ENCODE assay signal across 19 cellular contexts in the genomic region with DNA sequence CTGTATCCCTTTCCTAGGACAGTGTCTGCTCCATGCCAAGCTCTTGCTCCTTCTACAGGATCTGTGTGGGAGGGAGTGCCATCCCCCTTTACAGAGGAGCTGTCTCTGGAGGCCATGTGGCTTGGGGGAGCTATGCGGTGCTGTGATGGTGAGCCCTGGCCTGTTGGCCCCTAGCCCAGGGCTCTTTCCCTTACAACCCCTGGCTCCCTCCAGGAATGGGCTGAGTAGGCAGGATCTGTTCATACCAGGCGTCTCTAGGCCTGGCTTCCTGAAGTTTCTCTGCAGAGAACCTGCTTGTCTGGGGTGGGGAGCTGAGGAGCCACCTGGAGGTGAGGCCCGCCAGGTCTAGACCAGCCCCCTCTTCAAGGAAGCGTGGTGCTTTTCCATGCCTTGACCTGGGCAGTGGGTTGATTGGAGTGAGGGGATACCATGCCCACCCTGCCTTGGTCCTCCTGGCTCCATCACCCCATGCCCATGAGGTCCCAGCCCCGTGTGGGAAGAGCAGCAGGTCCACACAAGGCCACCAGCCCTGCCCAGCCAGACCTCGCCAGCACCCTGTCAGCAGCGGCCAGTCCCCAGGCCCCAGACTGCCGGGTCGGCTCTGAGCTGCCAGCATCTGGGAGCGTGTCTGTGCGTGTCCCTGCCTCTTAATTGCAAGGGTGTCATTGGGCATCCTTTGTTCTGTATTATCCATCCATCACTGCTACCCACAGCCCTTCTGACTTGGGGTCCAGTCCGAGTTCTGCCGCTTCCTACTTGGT. TPM values are rescaled to one million over a fixed set of nuclear protein-coding genes. Genes with fewer than 3 reads are reported as not detected.
DNase-seq lines count a peak whose midpoint lies in the region; ATAC-seq, FAIRE-seq and TF ChIP-seq lines count a peak whose summit lies in the region.
"Had no signal": no experiment of that assay in that cellular context is flagged by ENCODE, and none has a peak within 500 bp of the region (broad histone marks: within the 10 kb centered on the region; RNA-seq: fewer than 3 reads in every experiment).

No MANE protein-coding gene starts in this region.

- ATAC-seq in heart left ventricle (peak; percentile 23 to 50 (median 34)), GM19452 (IDR thresholded peaks at IDR 0.05; ENCODE audit: unreplicated experiment) (no peak)
- no peak for ATAC-seq in activated T-cell treated with anti-CD3 and anti-CD28 coated beads, Interleukin-2, amount 50 U/mL, for 72 hours (replicated peaks in 1 of 2)
- ATAC-seq: natural killer cell treated with Interleukin-12 subunit alpha and Interleukin-12 subunit beta and Interleukin-15 and Interleukin-18, amount 100 ng/mL, for 72 hours had no signal

- H3K4me3 Mint-ChIP-seq in type B pancreatic cell, result no peak overlapping the region
- no peak overlapping the region for H3K4me3 Mint-ChIP-seq in activated T-cell treated with anti-CD3 and anti-CD28 coated beads, Interleukin-2, amount 50 U/mL, for 72 hours
- H3K4me3 Mint-ChIP-seq: natural killer cell treated with Interleukin-12 subunit alpha and Interleukin-12 subunit beta and Interleukin-15 and Interleukin-18, amount 100 ng/mL, for 72 hours had no signal

- H3K27ac ChIP-seq in heart left ventricle (no peak overlapping the region), mucosa of rectum (ENCODE audit: low read depth in 2 of 2, low read length in 2 of 2) (peak overlapping the region; percentile 92 to 94)
- H3K27ac ChIP-seq: C4-2B, esophagus squamous epithelium had no signal

- intact Hi-C loops in heart left ventricle (cut with DNase I), result loop anchor here in 1 of 10 donors (10.0 kb wide), 1 partner anchor 225 kb away; no protein-coding TSS in a partner anchor
- intact Hi-C loops in cardiac septum (cut with DNase I), result no loop called here

- H3K9ac ChIP-seq in mucosa of rectum (ENCODE audit: low read depth in 1 of 2, low read length in 2 of 2), result peak overlapping the region in 1 of 2 donors; percentile 69

- TF ChIP-seq POLR2A in heart left ventricle (IDR thresholded peaks at IDR 0.05), result no peak

- H3K4me1 Mint-ChIP-seq in type B pancreatic cell (ENCODE audit: unreplicated experiment), result peaks cover 12% of the 10 kb centered on the region
- H3K4me1 Mint-ChIP-seq in activated T-cell treated with anti-CD3 and anti-CD28 coated beads, Interleukin-2, amount 50 U/mL, for 72 hours (ENCODE audit: low read depth), result peaks cover 8% of the 10 kb centered on the region

- WGBS in heart left ventricle, 4 donors, result 84 to 94% (median 87%) methylated on average over 9 to 13 of the region's 13 CpGs

- H3K4me3 ChIP-seq in heart left ventricle (no peak overlapping the region), bronchial epithelial cell (ENCODE audit: low read depth, low read length) (no peak overlapping the region), mucosa of rectum (ENCODE audit: low read length in 2 of 2) (no peak overlapping the region)
- H3K4me3 ChIP-seq: esophagus squamous epithelium had no signal

- H3K27me3 ChIP-seq in heart left ventricle, result no peaks in the 10 kb centered on the region
- no peaks in the 10 kb centered on the region for H3K27me3 ChIP-seq in bronchial epithelial cell (ENCODE audit: control insufficient read depth, insufficient read depth, low read length)
- H3K27me3 ChIP-seq in mucosa of rectum (ENCODE audit: control insufficient read depth in 2 of 2, insufficient read depth in 2 of 2, low read length in 2 of 2), result no peaks in the 10 kb centered on the region
- H3K27me3 ChIP-seq: esophagus squamous epithelium had no signal

- H3K36me3 ChIP-seq in heart left ventricle (no peaks in the 10 kb centered on the region), bronchial epithelial cell (ENCODE audit: control insufficient read depth, insufficient read depth, low read length) (peaks cover 1% of the 10 kb centered on the region), mucosa of rectum (ENCODE audit: control insufficient read depth in 2 of 2, insufficient read depth in 2 of 2, low read length in 2 of 2) (peaks cover 19 to 25% of the 10 kb centered on the region in 2 donors)

- H3K36me3 Mint-ChIP-seq in type B pancreatic cell, result no peaks in the 10 kb centered on the region
- H3K36me3 Mint-ChIP-seq in activated T-cell treated with anti-CD3 and anti-CD28 coated beads, Interleukin-2, amount 50 U/mL, for 72 hours (ENCODE audit: insufficient read depth in 2 of 2), result no peaks in the 10 kb centered on the region
- H3K36me3 Mint-ChIP-seq: natural killer cell treated with Interleukin-12 subunit alpha and Interleukin-12 subunit beta and Interleukin-15 and Interleukin-18, amount 100 ng/mL, for 72 hours had no signal

- H3K9me3 ChIP-seq in heart left ventricle, result no peaks in the 10 kb centered on the region
- H3K9me3 ChIP-seq in mucosa of rectum (ENCODE audit: control insufficient read depth in 2 of 2, low read length in 2 of 2), result no peaks in the 10 kb centered on the region
- H3K9me3 ChIP-seq: esophagus squamous epithelium had no signal

- DNase-seq in heart left ventricle (no peak), cardiac septum (ENCODE audit: low spot score) (no peak), bronchial epithelial cell (ENCODE audit: low read depth) (peak; percentile 35), type B pancreatic cell (ENCODE audit: extremely low spot score, unreplicated experiment) (no peak)
- no peak for DNase-seq in activated T-cell treated with anti-CD3 and anti-CD28 coated beads, Interleukin-2, amount 50 U/mL, for 72 hours
- DNase-seq in activated CD8-positive, alpha-beta memory T cell treated with anti-CD3 and anti-CD28 coated beads, Interleukin-2, amount 50 U/mL, for 4 hours, result no peak
- DNase-seq: ACHN; activated CD4-positive, alpha-beta T cell treated with anti-CD3 and anti-CD28 coated beads for 48 hours; amniotic stem cell; effector CD8-positive, alpha-beta T cell; esophagus squamous epithelium; H7; NCI-H2227 treated with DMSO at 0.1 percent for 48 hours; stimulated activated CD4-positive, alpha-beta T cell treated with anti-CD3 and anti-CD28 coated beads, Interleukin-4, amount 100 ng/mL, for 24 hours had no signal

- H3K9me3 Mint-ChIP-seq in type B pancreatic cell, result no peaks in the 10 kb centered on the region
- H3K9me3 Mint-ChIP-seq in activated T-cell treated with anti-CD3 and anti-CD28 coated beads, Interleukin-2, amount 50 U/mL, for 72 hours, result no peaks in the 10 kb centered on the region
- H3K9me3 Mint-ChIP-seq: natural killer cell treated with Interleukin-12 subunit alpha and Interleukin-12 subunit beta and Interleukin-15 and Interleukin-18, amount 100 ng/mL, for 72 hours had no signal

- no peaks in the 10 kb centered on the region for H3K27me3 Mint-ChIP-seq in type B pancreatic cell
- H3K27me3 Mint-ChIP-seq in activated T-cell treated with anti-CD3 and anti-CD28 coated beads, Interleukin-2, amount 50 U/mL, for 72 hours (ENCODE audit: low read depth), result no peaks in the 10 kb centered on the region
- H3K27me3 Mint-ChIP-seq: natural killer cell treated with Interleukin-12 subunit alpha and Interleukin-12 subunit beta and Interleukin-15 and Interleukin-18, amount 100 ng/mL, for 72 hours had no signal

- peak; percentile 23 for FAIRE-seq in bronchial epithelial cell (lab: Jason Lieb, UNC)
- FAIRE-seq: GM12892 had no signal

- H3K4me1 ChIP-seq in heart left ventricle (no peaks in the 10 kb centered on the region), mucosa of rectum (ENCODE audit: control insufficient read depth in 2 of 2, insufficient read depth in 2 of 2, low read length in 2 of 2) (peaks cover 47 to 72% of the 10 kb centered on the region in 2 donors)

- H3K27ac Mint-ChIP-seq in type B pancreatic cell, result peak overlapping the region; percentile 64
- H3K27ac Mint-ChIP-seq in activated T-cell treated with anti-CD3 and anti-CD28 coated beads, Interleukin-2, amount 50 U/mL, for 72 hours, result no peak overlapping the region
- H3K27ac Mint-ChIP-seq: natural killer cell treated with Interleukin-12 subunit alpha and Interleukin-12 subunit beta and Interleukin-15 and Interleukin-18, amount 100 ng/mL, for 72 hours had no signal

- TF ChIP-seq CTCF in heart left ventricle (IDR thresholded peaks at IDR 0.05) (no peak), bronchial epithelial cell (IDR thresholded peaks at IDR 0.05; ENCODE audit: insufficient read depth, low read length, severe bottlenecking) (no peak), type B pancreatic cell (conservative IDR thresholded peaks at IDR 0.05) (no peak)

RNA-seq across cellular contexts. Expression of a gene that starts 14.7 kb away (rescaled TPM):
- total RNA-seq in heart left ventricle (1 to 10 TPM; 1.8 to 5.9 (median 3.4) TPM), cardiac septum (4.7 TPM), bronchial epithelial cell (44.5 and 63.9 TPM in 2 replicates), type B pancreatic cell (ENCODE audit: low replicate concordance) (90.6 and 226 TPM in 2 replicates)
- 1 to 10 TPM; 6.6 to 8.1 TPM for polyA plus RNA-seq in heart left ventricle
- 10 to 100 TPM; 12.5 to 17.4 TPM for total RNA-seq in activated T-cell treated with anti-CD3 and anti-CD28 coated beads, Interleukin-2, amount 50 U/mL, for 72 hours

RNA-seq across cellular contexts. Expression of a gene that starts 23.8 kb away (rescaled TPM):
- total RNA-seq in heart left ventricle, result 10 to 100 TPM in 2 of 9 donors, 1 to 10 TPM in 7; 4.0 to 11.6 (median 7.1) TPM
- 10 to 100 TPM in 1 of 2 donors, 1 to 10 TPM in 1; 9.4 to 12.4 TPM for polyA plus RNA-seq in heart left ventricle
- 7.7 TPM for total RNA-seq in cardiac septum
- 16.3 and 25.3 TPM in 2 replicates for total RNA-seq in bronchial epithelial cell
- 28.4 and 41.0 TPM in 2 replicates for total RNA-seq in type B pancreatic cell (ENCODE audit: low replicate concordance)
- 10 to 100 TPM; 34.8 to 49.5 TPM for total RNA-seq in activated T-cell treated with anti-CD3 and anti-CD28 coated beads, Interleukin-2, amount 50 U/mL, for 72 hours

RNA-seq across cellular contexts. Expression of a gene that starts 24.8 kb away (rescaled TPM):
- total RNA-seq in heart left ventricle (10 to 100 TPM; 27.1 to 51.2 (median 39.3) TPM), cardiac septum (48.2 TPM), bronchial epithelial cell (3.9 and 5.0 TPM in 2 replicates), type B pancreatic cell (ENCODE audit: low replicate concordance) (29.5 and 31.2 TPM in 2 replicates)
- 10 to 100 TPM; 19.5 to 23.2 TPM for polyA plus RNA-seq in heart left ventricle
- 1 to 10 TPM; 4.1 to 6.6 TPM for total RNA-seq in activated T-cell treated with anti-CD3 and anti-CD28 coated beads, Interleukin-2, amount 50 U/mL, for 72 hours

RNA-seq across cellular contexts. Expression of a gene that starts 47.5 kb away (rescaled TPM):
- 10 to 100 TPM; 14.0 to 76.4 (median 42.9) TPM for total RNA-seq in heart left ventricle
- polyA plus RNA-seq in heart left ventricle, result 10 to 100 TPM; 23.5 to 72.0 TPM
- total RNA-seq in cardiac septum, result 62.8 TPM
- total RNA-seq in bronchial epithelial cell, result 1.6 and 3.6 TPM in 2 replicates
- total RNA-seq in type B pancreatic cell (ENCODE audit: low replicate concordance), result 48.2 and 49.0 TPM in 2 replicates
- total RNA-seq in activated T-cell treated with anti-CD3 and anti-CD28 coated beads, Interleukin-2, amount 50 U/mL, for 72 hours, result 100 to 1,000 TPM; 102 to 121 TPM

Comparison
In these comparisons a context has a peak if more than half of its experiments do, and no peak if none do; other contexts are left out.
1. ATAC-seq: peak in heart left ventricle (4 of 4); none in activated T-cell treated with anti-CD3 and anti-CD28 coated beads, Interleukin-2, amount 50 U/mL, for 72 hours (0 of 2) and GM19452 (single experiment).
2. H3K27ac ChIP-seq: peak in mucosa of rectum (2 of 2); none in heart left ventricle (0 of 12).